Comparison of ENCODE assay signal across 26 cellular contexts in the genomic region with DNA sequence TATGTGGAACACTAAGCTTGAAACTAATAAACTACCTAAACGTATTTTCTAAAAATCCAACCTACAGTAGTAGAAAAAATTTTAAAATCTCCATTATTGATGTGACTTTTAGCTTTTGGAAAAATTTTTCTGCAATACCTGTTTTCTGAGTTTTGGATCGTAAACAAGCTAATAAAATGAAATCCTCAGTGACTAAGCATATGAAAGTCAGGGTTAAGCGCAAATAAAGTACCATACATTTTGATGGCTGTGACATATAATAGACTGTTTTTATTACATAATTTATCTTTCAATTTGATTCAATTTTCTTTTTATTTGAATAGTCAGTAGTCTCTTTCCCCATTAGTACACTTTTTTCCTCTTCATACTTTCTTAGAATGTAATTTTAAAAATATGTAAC.
"Had no signal": no experiment of that assay in that cellular context is flagged by ENCODE, and none has a peak within 500 bp of the region (broad histone marks: within the 10 kb centered on the region; RNA-seq: fewer than 3 reads in every experiment).

No MANE protein-coding gene starts in this region.

- H3K4me1 Mint-ChIP-seq: endodermal cell had no signal

- H3K27ac Mint-ChIP-seq: dendritic cell treated with granulocyte-macrophage colony-stimulating factor and Interleukin-4, amounts not matched to agents 40 ng/mL and 50 ng/mL, for 4 days; effector memory CD8-positive, alpha-beta T cell; endodermal cell had no signal

- ATAC-seq: effector memory CD8-positive, alpha-beta T cell; esophagus mucosa; foreskin keratinocyte; gastrocnemius medialis; gastroesophageal sphincter; heart left ventricle; heart right ventricle had no signal

- H3K4me2 ChIP-seq: hepatocyte had no signal

- H3K9me3 ChIP-seq: colonic mucosa, esophagus muscularis mucosa, gastrocnemius medialis had no signal

- H3K4me3 ChIP-seq: colonic mucosa, coronary artery, dorsolateral prefrontal cortex, esophagus muscularis mucosa, esophagus squamous epithelium, gastrocnemius medialis, gastroesophageal sphincter, heart left ventricle, heart right ventricle, hepatocyte had no signal

- H3K36me3 ChIP-seq: colonic mucosa, esophagus muscularis mucosa, esophagus squamous epithelium, gastrocnemius medialis, gastroesophageal sphincter, heart left ventricle, heart right ventricle had no signal

- H3K4me1 ChIP-seq: colonic mucosa, esophagus muscularis mucosa, esophagus squamous epithelium, foreskin keratinocyte, gastrocnemius medialis, gastroesophageal sphincter, heart left ventricle, heart right ventricle had no signal

- H3K79me2 ChIP-seq: hepatocyte had no signal

- H3K4me3 Mint-ChIP-seq: dendritic cell treated with granulocyte-macrophage colony-stimulating factor and Interleukin-4, amounts not matched to agents 40 ng/mL and 50 ng/mL, for 4 days; effector memory CD8-positive, alpha-beta T cell; endodermal cell had no signal

- DNase-seq: colonic mucosa; cortex of kidney; dermis blood vessel endothelial cell; dorsolateral prefrontal cortex; effector CD4-positive, alpha-beta T cell; effector CD8-positive, alpha-beta T cell; effector memory CD4-positive, alpha-beta T cell; effector memory CD8-positive, alpha-beta T cell; endodermal cell; erythroblast; esophagus squamous epithelium; foreskin fibroblast; foreskin keratinocyte; foreskin melanocyte; gastrocnemius medialis; glutamatergic neuron; head of caudate nucleus; heart left ventricle; heart right ventricle had no signal

- H3K27me3 ChIP-seq: colonic mucosa, dorsolateral prefrontal cortex, esophagus muscularis mucosa, esophagus squamous epithelium, foreskin keratinocyte, gastrocnemius medialis, gastroesophageal sphincter, heart left ventricle, heart right ventricle, hepatocyte had no signal

- H3K27ac ChIP-seq: colonic mucosa, coronary artery, dorsolateral prefrontal cortex, epithelial cell of prostate, esophagus muscularis mucosa, esophagus squamous epithelium, foreskin keratinocyte, gastrocnemius medialis, gastroesophageal sphincter, heart left ventricle, heart right ventricle, hepatocyte had no signal

- H3K27me3 Mint-ChIP-seq: dendritic cell treated with granulocyte-macrophage colony-stimulating factor and Interleukin-4, amounts not matched to agents 40 ng/mL and 50 ng/mL, for 4 days; effector memory CD8-positive, alpha-beta T cell had no signal

- H3K9me3 Mint-ChIP-seq: effector memory CD8-positive, alpha-beta T cell had no signal

- H2AFZ ChIP-seq: hepatocyte had no signal
